ENCODE assay signal across 8 cellular contexts in genomic region chr17:82528484-82529265, GRCh38. TPM values are rescaled to one million over a fixed set of nuclear protein-coding genes. Genes with fewer than 3 reads are reported as not detected.
A peak's percentile ranks its signal among the peaks of the same experiment; 100 is the strongest.
DNase-seq lines count a peak whose midpoint lies in the region; ATAC-seq and TF ChIP-seq lines count a peak whose summit lies in the region.

No MANE protein-coding gene starts in this region.

- no peaks in the 10 kb centered on the region for H3K27me3 Mint-ChIP-seq in activated CD4-positive, alpha-beta T cell treated with anti-CD3 and anti-CD28 coated beads, Interleukin-2, amount 10 ng/mL, durations not matched to agents 7 days and 5 days

- H3K27me3 ChIP-seq in upper lobe of left lung, result no peaks in the 10 kb centered on the region

- H3K36me3 ChIP-seq in upper lobe of left lung, result no peaks in the 10 kb centered on the region

- 33 to 41% methylated on average over 17 of the region's 17 CpGs for whole genome bisulfite sequencing in upper lobe of left lung, 2 donors

- H3K9me3 ChIP-seq in upper lobe of left lung, result no peaks in the 10 kb centered on the region

- CTCF ChIA-PET in activated CD4-positive, alpha-beta T cell treated with anti-CD3 and anti-CD28 coated beads, Interleukin-2, amount 10 ng/mL, durations not matched to agents 7 days and 5 days (lab: Charles Lee), result interaction anchor here (0.6 kb wide), 1 partner anchor 108 kb away, joined by 3 read pairs; no protein-coding TSS in a partner anchor

- H3K36me3 Mint-ChIP-seq in activated CD4-positive, alpha-beta T cell treated with anti-CD3 and anti-CD28 coated beads, Interleukin-2, amount 10 ng/mL, durations not matched to agents 7 days and 5 days (ENCODE audit: low read depth), result peaks cover 5% of the 10 kb centered on the region

- H3K4me3 Mint-ChIP-seq in activated CD4-positive, alpha-beta T cell treated with anti-CD3 and anti-CD28 coated beads, Interleukin-2, amount 10 ng/mL, durations not matched to agents 7 days and 5 days, result no peak overlapping the region

- ATAC-seq in upper lobe of left lung (ENCODE audit: low FRiP score in 2 of 2) (peak; percentile 67 to 74), HG03095 (IDR thresholded peaks at IDR 0.05; ENCODE audit: unreplicated experiment) (no peak), GM21367 (IDR thresholded peaks at IDR 0.05; ENCODE audit: unreplicated experiment) (no peak)

- TF ChIP-seq POLR2A in upper lobe of left lung (IDR thresholded peaks at IDR 0.05), result no peak

- peak overlapping the region in 3 of 4 donors; percentile 2 to 39 (median 7) for H3K27ac ChIP-seq in upper lobe of left lung

- H3K27ac Mint-ChIP-seq in activated CD4-positive, alpha-beta T cell treated with anti-CD3 and anti-CD28 coated beads, Interleukin-2, amount 10 ng/mL, durations not matched to agents 7 days and 5 days, result peak overlapping the region; percentile 58

- no peak for DNase-seq in activated CD4-positive, alpha-beta T cell treated with anti-CD3 and anti-CD28 coated beads, Interleukin-2, amount 10 ng/mL, durations not matched to agents 7 days and 5 days
- no peak for DNase-seq in activated CD4-positive, alpha-beta T cell treated with anti-CD3 and anti-CD28 coated beads for 1 hour
- DNase-seq in NCI-H748 treated with DMSO at 0.1 percent for 48 hours (lab: John Stamatoyannopoulos, UW) (peak; percentile 5), cerebellum (ENCODE audit: low spot score) (peak; percentile 84), lung microvascular endothelial cell (ENCODE audit: low read depth in 2 of 2) (peak; percentile 74 to 83), upper lobe of left lung (peak in 1 of 2 donors; percentile 65)

- TF ChIP-seq CTCF in upper lobe of left lung (IDR thresholded peaks at IDR 0.05), result peak in 5 of 6 experiments; percentile 30 to 64 (median 45)

- POLR2A ChIA-PET in activated CD4-positive, alpha-beta T cell treated with anti-CD3 and anti-CD28 coated beads, Interleukin-2, amount 10 ng/mL, durations not matched to agents 7 days and 5 days (lab: Charles Lee), result no interaction called here

- no peak for TF ChIP-seq EP300 in upper lobe of left lung (IDR thresholded peaks at IDR 0.05)

- H3K4me1 Mint-ChIP-seq in activated CD4-positive, alpha-beta T cell treated with anti-CD3 and anti-CD28 coated beads, Interleukin-2, amount 10 ng/mL, durations not matched to agents 7 days and 5 days, result peaks cover 46% of the 10 kb centered on the region

- peaks cover 49 to 73% (median 57%) of the 10 kb centered on the region in 4 donors for H3K4me1 ChIP-seq in upper lobe of left lung

- H3K9me3 Mint-ChIP-seq in activated CD4-positive, alpha-beta T cell treated with anti-CD3 and anti-CD28 coated beads, Interleukin-2, amount 10 ng/mL, durations not matched to agents 7 days and 5 days, result no peaks in the 10 kb centered on the region

- H3K4me3 ChIP-seq in upper lobe of left lung, result no peak overlapping the region

RNA-seq across cellular contexts. Expression of gene FOXK2, which starts 9.1 kb away (rescaled TPM):
- total RNA-seq in activated CD4-positive, alpha-beta T cell treated with anti-CD3 and anti-CD28 coated beads, Interleukin-2, amount 10 ng/mL, durations not matched to agents 7 days and 5 days, result 10 to 100 TPM; 59.6 to 63.2 TPM
- total RNA-seq in cerebellum (43.5 TPM), lung microvascular endothelial cell (15.0 and 24.8 TPM in 2 replicates), upper lobe of left lung (10 to 100 TPM; 50.8 to 92.7 (median 58.9) TPM)

Comparison
In these comparisons a context has a peak if more than half of its experiments do, and no peak if none do; other contexts are left out.
1. DNase-seq: peak in NCI-H748 treated with DMSO at 0.1 percent for 48 hours (single experiment), cerebellum (single experiment) and lung microvascular endothelial cell (2 of 2); none in activated CD4-positive, alpha-beta T cell treated with anti-CD3 and anti-CD28 coated beads, Interleukin-2, amount 10 ng/mL, durations not matched to agents 7 days and 5 days (single experiment) and activated CD4-positive, alpha-beta T cell treated with anti-CD3 and anti-CD28 coated beads for 1 hour (single experiment).
2. ATAC-seq: peak in upper lobe of left lung (2 of 2); none in HG03095 (single experiment) and GM21367 (single experiment).